In the genomic region with DNA sequence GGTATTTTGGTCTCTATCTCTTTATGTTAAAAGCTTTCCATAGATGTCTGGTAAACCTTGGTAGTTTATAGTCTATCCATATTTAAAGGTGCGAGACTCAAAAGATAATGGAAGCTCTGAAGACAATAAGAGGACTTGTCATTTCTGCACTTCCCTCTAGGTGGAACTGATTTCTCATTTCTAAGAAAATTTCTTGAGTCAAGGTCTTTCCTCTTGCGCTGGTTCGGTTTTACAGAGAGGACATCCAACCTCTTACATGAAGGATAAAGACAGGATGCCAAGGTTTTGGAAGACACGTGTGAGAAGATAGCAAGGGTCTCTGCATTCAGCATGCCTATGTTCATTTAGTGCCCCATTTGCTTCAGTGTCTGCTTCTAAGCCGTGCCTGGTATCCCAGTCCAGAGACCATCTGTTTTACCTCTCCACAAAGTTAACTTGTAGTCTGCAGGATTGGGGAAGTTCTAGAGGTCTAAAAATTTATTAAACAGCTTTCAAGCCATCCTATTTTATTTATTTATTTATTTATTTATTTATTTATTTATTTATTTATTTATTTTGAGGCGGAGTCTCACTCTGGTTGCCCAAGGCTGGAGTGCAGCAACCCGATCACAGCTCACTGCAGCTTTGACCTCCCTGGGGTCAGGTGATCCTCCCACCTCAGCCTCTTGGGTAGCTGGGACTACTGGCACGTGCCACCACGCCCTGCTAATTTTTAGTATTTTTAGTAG, we compare ENCODE assay signal across 14 cellular contexts. TPM values are rescaled to one million over a fixed set of nuclear protein-coding genes. Genes with fewer than 3 reads are reported as not detected.
DNase-seq lines count a peak whose midpoint lies in the region; ATAC-seq and TF ChIP-seq lines count a peak whose summit lies in the region.
"Had no signal": no experiment of that assay in that cellular context is flagged by ENCODE, and none has a peak within 500 bp of the region (broad histone marks: within the 10 kb centered on the region; RNA-seq: fewer than 3 reads in every experiment).

No MANE protein-coding gene starts in this region.

- DNase-seq in SKM-1 treated with dmso at 0.1 percent for 144 hours (lab: John Stamatoyannopoulos, UW; ENCODE audit: unreplicated experiment) (peak; percentile 6), SKM-1 (lab: John Stamatoyannopoulos, UW; ENCODE audit: unreplicated experiment) (no peak), OCI-LY7 (ENCODE audit: low spot score) (peak; percentile 5), epithelial cell of esophagus (ENCODE audit: low read depth) (peak; percentile 18), renal cortical epithelial cell (ENCODE audit: low read depth) (peak; percentile 38), uterus (no peak), T1000 (lab: John Stamatoyannopoulos, UW) (no peak)
- DNase-seq: activated T-cell treated with anti-CD3 and anti-CD28 coated beads for 4 hours, HCEC 1CT, immature natural killer cell, NCI-H187, pancreas, T-helper 1 cell had no signal

- H3K36me3 ChIP-seq in OCI-LY7 (ENCODE audit: insufficient read depth, low read length) (peaks cover 36% of the 10 kb centered on the region), uterus (no peaks in the 10 kb centered on the region)

- H3K27ac ChIP-seq in OCI-LY7 (ENCODE audit: low read depth, low read length, poor library complexity, severe bottlenecking) (no peak overlapping the region), uterus (no peak overlapping the region)
- H3K27ac ChIP-seq: pancreas had no signal

- no peaks in the 10 kb centered on the region for H3K4me1 ChIP-seq in OCI-LY7 (ENCODE audit: insufficient read depth, low read length, poor library complexity, severe bottlenecking)
- no peaks in the 10 kb centered on the region for H3K4me1 ChIP-seq in uterus
- H3K4me1 ChIP-seq: pancreas had no signal

- POLR2A ChIA-PET in OCI-LY7 (lab: Charles Lee), result interaction anchor here (0.9 to 1.0 kb wide), 2 partner anchors 9 to 38 kb away, joined by 3 read pairs; no protein-coding TSS in a partner anchor

- H4K20me1 ChIP-seq in OCI-LY7 (ENCODE audit: insufficient read depth, low read length), result no peaks in the 10 kb centered on the region

- CTCF ChIA-PET in OCI-LY7 (lab: Charles Lee; ENCODE audit: unreplicated experiment), result interaction anchor here (1.3 kb wide), 1 partner anchor 87 kb away, joined by 3 read pairs; no protein-coding TSS in a partner anchor

- no peaks in the 10 kb centered on the region for H3K9me2 ChIP-seq in OCI-LY7 (ENCODE audit: insufficient read depth, low read length)

- H3K4me2 ChIP-seq in OCI-LY7 (ENCODE audit: low read length), result no peak overlapping the region

- H3K4me3 ChIP-seq in OCI-LY7 (ENCODE audit: low read depth, low read length, poor library complexity, severe bottlenecking) (no peak overlapping the region), epithelial cell of esophagus (ENCODE audit: low read length) (no peak overlapping the region), uterus (no peak overlapping the region)
- H3K4me3 ChIP-seq: pancreas had no signal

- intact Hi-C loops in OCI-LY7 (cut with micrococcal nuclease; ENCODE audit: unreplicated experiment) (no loop called here), uterus (cut with DNase I; ENCODE audit: low total_unique reads) (no loop called here)

- H3K9me3 ChIP-seq in OCI-LY7 (ENCODE audit: low read length) (no peaks in the 10 kb centered on the region), uterus (no peaks in the 10 kb centered on the region)
- H3K9me3 ChIP-seq: pancreas had no signal

- no peak for TF ChIP-seq POLR2A in uterus (IDR thresholded peaks at IDR 0.05)

- H2AFZ ChIP-seq in OCI-LY7 (ENCODE audit: low read length), result no peak overlapping the region

- no TSS peak for BruUV-seq in OCI-LY7 (replicated peaks; lab: Mats Ljungman, UMichigan)

- ATAC-seq in GM21447 (IDR thresholded peaks at IDR 0.05; ENCODE audit: unreplicated experiment), result no peak
- ATAC-seq: pancreas had no signal

- no peaks in the 10 kb centered on the region for H3K27me3 ChIP-seq in uterus
- H3K27me3 ChIP-seq: pancreas had no signal

- no peaks in the 10 kb centered on the region for H3K79me2 ChIP-seq in OCI-LY7 (ENCODE audit: insufficient read depth, low read depth, low read length)

- peak; percentile 62 for TF ChIP-seq CTCF in OCI-LY7 (conservative IDR thresholded peaks at IDR 0.05; ENCODE audit: low read length)
- TF ChIP-seq CTCF in epithelial cell of esophagus (IDR thresholded peaks at IDR 0.05; ENCODE audit: insufficient read depth, low read depth, low read length, missing control alignments), result peak; percentile 28
- peak in 1 of 4 experiments; percentile 13 for TF ChIP-seq CTCF in uterus (IDR thresholded peaks at IDR 0.05)

RNA-seq across cellular contexts. Expression of gene KIAA1191, which starts 41.6 kb away (rescaled TPM):
- 27.5 and 33.3 TPM in 2 replicates for total RNA-seq in OCI-LY7 (2014; rRNA removed; shearing (Covaris generic))
- total RNA-seq in OCI-LY7 (2022) (41.2 and 42.1 TPM in 2 replicates), renal cortical epithelial cell (101 TPM in 2 replicates), uterus (100 to 1,000 TPM in 1 of 4 donors, 10 to 100 TPM in 3; 57.0 to 112 (median 67.5) TPM)

RNA-seq across cellular contexts. Expression of gene ARL10, which starts 45.3 kb away (rescaled TPM):
- total RNA-seq in OCI-LY7 (2014; rRNA removed; shearing (Covaris generic)), result 0.03 TPM in 1 of 2 replicates, not detected in the other
- total RNA-seq in OCI-LY7 (2022) (0.04 and 0.06 TPM in 2 replicates), renal cortical epithelial cell (4.2 and 20.2 TPM in 2 replicates), uterus (10 to 100 TPM in 2 of 4 donors, 1 to 10 TPM in 2; 4.1 to 21.2 (median 9.6) TPM)

Comparison
In these comparisons a context has a peak if more than half of its experiments do, and no peak if none do; other contexts are left out.
1. DNase-seq: peak in SKM-1 treated with dmso at 0.1 percent for 144 hours (single experiment), OCI-LY7 (single experiment), epithelial cell of esophagus (single experiment) and renal cortical epithelial cell (single experiment); none in SKM-1 (single experiment), uterus (0 of 2) and T1000 (single experiment).